ENCODE assay signal across 8 cellular contexts in genomic region chr19:55384576-55385235, GRCh38. TPM values are rescaled to one million over a fixed set of nuclear protein-coding genes. Genes with fewer than 3 reads are reported as not detected.
A peak's percentile ranks its signal among the peaks of the same experiment; 100 is the strongest.
DNase-seq lines count a peak whose midpoint lies in the region; ATAC-seq and TF ChIP-seq lines count a peak whose summit lies in the region.

No MANE protein-coding gene starts in this region.

- H3K4me1 ChIP-seq in SJSA1 (replicated peaks), result peaks cover 45% of the 10 kb centered on the region
- peaks cover 42% of the 10 kb centered on the region for H3K4me1 ChIP-seq in mucosa of descending colon (ENCODE audit: low read depth)
- H3K4me1 ChIP-seq in upper lobe of left lung, result peaks cover 40 to 55% (median 44%) of the 10 kb centered on the region in 4 donors

- no peaks in the 10 kb centered on the region for H3K27me3 ChIP-seq in SJSA1 (replicated peaks)
- H3K27me3 ChIP-seq in upper lobe of left lung, result no peaks in the 10 kb centered on the region

- peaks cover 60% of the 10 kb centered on the region for H3K4me1 Mint-ChIP-seq in dendritic cell treated with granulocyte-macrophage colony-stimulating factor and Interleukin-4, amounts not matched to agents 40 ng/mL and 50 ng/mL, for 4 days (ENCODE audit: low read depth)

- H3K27ac Mint-ChIP-seq in dendritic cell treated with granulocyte-macrophage colony-stimulating factor and Interleukin-4, amounts not matched to agents 40 ng/mL and 50 ng/mL, for 4 days, result peak overlapping the region; percentile 95

- TF ChIP-seq CTCF in GM12864 (IDR thresholded peaks at IDR 0.05; ENCODE audit: low read depth, low read length, missing control alignments) (no peak), mucosa of descending colon (IDR thresholded peaks at IDR 0.05) (no peak), upper lobe of left lung (IDR thresholded peaks at IDR 0.05) (no peak)

- H3K36me3 ChIP-seq in SJSA1 (peaks cover 39% of the 10 kb centered on the region), mucosa of descending colon (ENCODE audit: low read depth) (no peaks in the 10 kb centered on the region), upper lobe of left lung (peaks cover 12 to 33% (median 22%) of the 10 kb centered on the region in 4 donors)

- ATAC-seq in mucosa of descending colon, result peak; percentile 29
- ATAC-seq in upper lobe of left lung (ENCODE audit: low FRiP score in 2 of 2), result peak; percentile 0 to 1
- ATAC-seq in HG03442 (IDR thresholded peaks at IDR 0.05; ENCODE audit: unreplicated experiment), result no peak

- peaks cover 12% of the 10 kb centered on the region for H3K27me3 Mint-ChIP-seq in dendritic cell treated with granulocyte-macrophage colony-stimulating factor and Interleukin-4, amounts not matched to agents 40 ng/mL and 50 ng/mL, for 4 days

- H3K9me3 ChIP-seq in SJSA1 (replicated peaks), result 0 out of 2 replicates have a peak, but pooled peaks cover 2% of the 10 kb centered on the region
- H3K9me3 ChIP-seq in mucosa of descending colon, result no peaks in the 10 kb centered on the region
- no peaks in the 10 kb centered on the region for H3K9me3 ChIP-seq in upper lobe of left lung

- intact Hi-C loops in dendritic cell treated with granulocyte-macrophage colony-stimulating factor and Interleukin-4, amounts not matched to agents 40 ng/mL and 50 ng/mL, for 4 days (cut with micrococcal nuclease), result loop anchor here (2.0 to 5.0 kb wide), 3 partner anchors 24 to 92 kb away; partner anchors contain the start of gene KMT5C
- intact Hi-C loops in mucosa of descending colon (cut with DNase I, micrococcal nuclease), result loop anchor here (10.0 kb wide), 2 partner anchors 80 to 90 kb away; no protein-coding TSS in a partner anchor

- H3K4me3 ChIP-seq in GM12864 (ENCODE audit: low read depth, low read length) (peak overlapping the region; percentile 66), SJSA1 (peak overlapping the region; percentile 69), mucosa of descending colon (peak overlapping the region; percentile 62), upper lobe of left lung (peak overlapping the region; percentile 22 to 99 (median 85))

- H3K9me3 Mint-ChIP-seq in dendritic cell treated with granulocyte-macrophage colony-stimulating factor and Interleukin-4, amounts not matched to agents 40 ng/mL and 50 ng/mL, for 4 days, result no peaks in the 10 kb centered on the region

- WGBS in upper lobe of left lung, 2 donors, result 37 to 42% methylated on average over 14 to 27 of the region's 27 CpGs

- DNase-seq in GM12864 (ENCODE audit: low read depth), result no peak
- peak; percentile 58 for DNase-seq in HK-2 (ENCODE audit: unreplicated experiment)
- DNase-seq in SJSA1 (ENCODE audit: low read depth in 1 of 2, low spot score in 2 of 2), result no peak
- peak; percentile 47 to 70 (median 68) for DNase-seq in mucosa of descending colon
- DNase-seq in upper lobe of left lung, result no peak
- no peak for DNase-seq in HuH-7.5 (ENCODE audit: low spot score)

- H3K4me3 Mint-ChIP-seq in dendritic cell treated with granulocyte-macrophage colony-stimulating factor and Interleukin-4, amounts not matched to agents 40 ng/mL and 50 ng/mL, for 4 days, result peak overlapping the region; percentile 91

- peaks cover 42% of the 10 kb centered on the region for H3K36me3 Mint-ChIP-seq in dendritic cell treated with granulocyte-macrophage colony-stimulating factor and Interleukin-4, amounts not matched to agents 40 ng/mL and 50 ng/mL, for 4 days (ENCODE audit: low read depth)

- TF ChIP-seq EP300 in upper lobe of left lung (IDR thresholded peaks at IDR 0.05), result no peak

- peak overlapping the region; percentile 84 for H3K27ac ChIP-seq in SJSA1
- peak overlapping the region; percentile 91 to 97 (median 92) for H3K27ac ChIP-seq in upper lobe of left lung

- TF ChIP-seq POLR2A in upper lobe of left lung (IDR thresholded peaks at IDR 0.05), result no peak

RNA-seq across cellular contexts. Expression of gene TMEM238, which starts 0.6 kb away (rescaled TPM):
- total RNA-seq in SJSA1 (2014; rRNA removed; shearing (Covaris generic)), result not detected in 2 replicates
- total RNA-seq in mucosa of descending colon, result 10 to 100 TPM; 31.4 to 84.2 (median 68.0) TPM
- total RNA-seq in upper lobe of left lung, result 10 to 100 TPM; 22.0 to 54.6 (median 36.0) TPM

RNA-seq across cellular contexts. Expression of gene RPL28, which starts 1.0 kb away (rescaled TPM):
- total RNA-seq in SJSA1 (2014; rRNA removed; shearing (Covaris generic)), result 243 and 543 TPM in 2 replicates
- total RNA-seq in mucosa of descending colon (1,000 to 10,000 TPM in 2 of 3 donors, 100 to 1,000 TPM in 1; 942 to 1,365 (median 1,241) TPM), upper lobe of left lung (1,000 to 10,000 TPM in 2 of 6 donors, 100 to 1,000 TPM in 4; 308 to 1,892 (median 534) TPM)

RNA-seq across cellular contexts. Expression of gene TMEM190, which starts 8.1 kb away (rescaled TPM):
- total RNA-seq in SJSA1 (2014; rRNA removed; shearing (Covaris generic)), result not detected in 2 replicates
- total RNA-seq in mucosa of descending colon, result not detected
- 10 to 100 TPM in 4 of 6 donors, 1 to 10 TPM in 1, under 1 TPM in 1; 0.92 to 48.6 (median 20.9) TPM for total RNA-seq in upper lobe of left lung

RNA-seq across cellular contexts. Expression of gene IL11, which starts 14.4 kb away (rescaled TPM):
- 116 and 141 TPM in 2 replicates for total RNA-seq in SJSA1 (2014; rRNA removed; shearing (Covaris generic))
- total RNA-seq in mucosa of descending colon (under 1 TPM; 0.24 to 0.32 (median 0.29) TPM), upper lobe of left lung (under 1 TPM in 2 of 6 donors, not detected in 4; 0.20 to 0.34 TPM)

RNA-seq across cellular contexts. Expression of gene GARIN5B, which starts 21.6 kb away (rescaled TPM):
- total RNA-seq in SJSA1 (2014; rRNA removed; shearing (Covaris generic)), result 0.03 TPM in 1 of 2 replicates, not detected in the other
- not detected for total RNA-seq in mucosa of descending colon
- total RNA-seq in upper lobe of left lung, result not detected

Comparison
In these comparisons a context has a peak if more than half of its experiments do, and no peak if none do; other contexts are left out.
1. DNase-seq: peak in HK-2 (single experiment) and mucosa of descending colon (3 of 3); none in GM12864 (single experiment), SJSA1 (0 of 2), upper lobe of left lung (0 of 2) and HuH-7.5 (single experiment).
2. RNA of gene TMEM238, which starts 0.6 kb away (total RNA-seq): 31.4 to 84.2 TPM in mucosa of descending colon and 22.0 to 54.6 TPM in upper lobe of left lung; not detected in SJSA1; every median in the first group is over 10 times any median in the second.
3. Peak in every context shown above with its lines, with median percentiles within 50 percentile points of each other: H3K4me3 ChIP-seq.